32 cellular contexts compared by ENCODE assay signal in genomic region chr6:168270274-168271174, GRCh38. TPM values are rescaled to one million over a fixed set of nuclear protein-coding genes. Genes with fewer than 3 reads are reported as not detected.
"Had no signal": no experiment of that assay in that cellular context is flagged by ENCODE, and none has a peak within 500 bp of the region (broad histone marks: within the 10 kb centered on the region; RNA-seq: fewer than 3 reads in every experiment).

No MANE protein-coding gene starts in this region.

- H3K4me3 ChIP-seq: esophagus muscularis mucosa, heart right ventricle, lower lobe of right lung, ovary, smooth muscle cell, suprapubic skin, tibial artery had no signal

- DNase-seq: activated CD4-positive, alpha-beta memory T cell treated with anti-CD3 and anti-CD28 coated beads for 36 hours; activated CD4-positive, alpha-beta T cell treated with anti-CD3 and anti-CD28 coated beads, Interleukin-2, amount 10 ng/mL, durations not matched to agents 24 days and 14 days; activated CD4-positive, CD25-positive, alpha-beta regulatory T cell treated with anti-CD3 and anti-CD28 coated beads, Interleukin-2, amount 50 U/mL, for 72 hours; activated CD8-positive, alpha-beta memory T cell treated with anti-CD3 and anti-CD28 coated beads, Interleukin-2, amount 50 U/mL, for 48 hours; activated gamma-delta T cell treated with Interleukin-2 at 50 U/mL for 16 hours; activated naive CD4-positive, alpha-beta T cell treated with anti-CD3 and anti-CD28 coated beads, Interleukin-2, amount 50 U/mL, for 16 hours; activated naive CD8-positive, alpha-beta T cell treated with anti-CD3 and anti-CD28 coated beads, Interleukin-2, amount 50 U/mL, for 24 hours; activated T-cell treated with anti-CD3 and anti-CD28 coated beads, Interleukin-2, amount 50 U/mL, for 24 hours; amygdala; foreskin keratinocyte; heart right ventricle; lower lobe of right lung; mesenchymal stem cell; ovary; stimulated activated CD4-positive, alpha-beta T cell treated with anti-CD3 and anti-CD28 coated beads, Interleukin-1b, Interleukin-23, amount 100 ng/mL, for 48 hours; stimulated activated CD4-positive, alpha-beta T cell treated with anti-CD3 and anti-CD28 coated beads, Interleukin-4, amount 100 ng/mL, for 4 hours; stimulated activated CD8-positive, alpha-beta memory T cell treated with anti-CD3 and anti-CD28 coated beads, Interleukin-4, amount 100 ng/mL, for 48 hours; T-helper 9 cell had no signal

- H3K36me3 ChIP-seq: esophagus muscularis mucosa, heart right ventricle, lower lobe of right lung, ovary, suprapubic skin, tibial artery had no signal

- H3K4me2 ChIP-seq: smooth muscle cell had no signal

- H3K4me3 Mint-ChIP-seq: activated CD4-positive, alpha-beta memory T cell treated with anti-CD3 and anti-CD28 coated beads for 36 hours; activated CD4-positive, alpha-beta T cell treated with anti-CD3 and anti-CD28 coated beads, Interleukin-2, amount 10 ng/mL, durations not matched to agents 24 days and 14 days; activated naive CD8-positive, alpha-beta T cell treated with anti-CD3 and anti-CD28 coated beads, Interleukin-2, amount 50 U/mL, for 24 hours; activated T-cell treated with anti-CD3 and anti-CD28 coated beads, Interleukin-2, amount 50 U/mL, for 24 hours; central memory CD8-positive, alpha-beta T cell; dendritic cell treated with granulocyte-macrophage colony-stimulating factor and Interleukin-4, amounts not matched to agents 40 ng/mL and 50 ng/mL, for 4 days; nephron; stimulated activated memory B cell treated with anti-CD40 and anti-IgM and Interleukin-4, amounts not matched to agents 10 μg/mL and 1 μg/mL and 100 μg/mL, for 72 hours; T-helper 1 cell treated with Interleukin-12 subunit alpha and Interleukin-12 subunit beta and Interleukin-4 antibody, amounts not matched to agents 30 μg/mL and 1 μg/mL, for 36 hours had no signal

- H3K9me3 Mint-ChIP-seq: activated CD4-positive, alpha-beta memory T cell treated with anti-CD3 and anti-CD28 coated beads for 36 hours; activated CD4-positive, alpha-beta T cell treated with anti-CD3 and anti-CD28 coated beads, Interleukin-2, amount 10 ng/mL, durations not matched to agents 24 days and 14 days; activated naive CD8-positive, alpha-beta T cell treated with anti-CD3 and anti-CD28 coated beads, Interleukin-2, amount 50 U/mL, for 24 hours; activated T-cell treated with anti-CD3 and anti-CD28 coated beads, Interleukin-2, amount 50 U/mL, for 24 hours; central memory CD8-positive, alpha-beta T cell; dendritic cell treated with granulocyte-macrophage colony-stimulating factor and Interleukin-4, amounts not matched to agents 40 ng/mL and 50 ng/mL, for 4 days; nephron; T-helper 1 cell treated with Interleukin-12 subunit alpha and Interleukin-12 subunit beta and Interleukin-4 antibody, amounts not matched to agents 30 μg/mL and 1 μg/mL, for 36 hours had no signal

- ATAC-seq: activated naive CD8-positive, alpha-beta T cell treated with anti-CD3 and anti-CD28 coated beads, Interleukin-2, amount 50 U/mL, for 24 hours; foreskin keratinocyte; lower lobe of right lung; sciatic nerve; stimulated activated memory B cell treated with anti-CD40 and anti-IgM and Interleukin-4, amounts not matched to agents 10 μg/mL and 1 μg/mL and 100 μg/mL, for 72 hours had no signal

- H3K27ac ChIP-seq: esophagus muscularis mucosa, foreskin keratinocyte, heart right ventricle, lower lobe of right lung, ovary, suprapubic skin, tibial artery had no signal

- H3K9me3 ChIP-seq: esophagus muscularis mucosa, lower lobe of right lung, ovary, suprapubic skin, tibial artery had no signal

- H3K4me1 ChIP-seq: esophagus muscularis mucosa, foreskin keratinocyte, tibial artery had no signal

- H3K27me3 ChIP-seq: ovary had no signal

- H3K27ac Mint-ChIP-seq: activated CD4-positive, alpha-beta memory T cell treated with anti-CD3 and anti-CD28 coated beads for 36 hours; activated CD4-positive, alpha-beta T cell treated with anti-CD3 and anti-CD28 coated beads, Interleukin-2, amount 10 ng/mL, durations not matched to agents 24 days and 14 days; activated naive CD8-positive, alpha-beta T cell treated with anti-CD3 and anti-CD28 coated beads, Interleukin-2, amount 50 U/mL, for 24 hours; activated T-cell treated with anti-CD3 and anti-CD28 coated beads, Interleukin-2, amount 50 U/mL, for 24 hours; dendritic cell treated with granulocyte-macrophage colony-stimulating factor and Interleukin-4, amounts not matched to agents 40 ng/mL and 50 ng/mL, for 4 days; progenitor cell of endocrine pancreas; stimulated activated memory B cell treated with anti-CD40 and anti-IgM and Interleukin-4, amounts not matched to agents 10 μg/mL and 1 μg/mL and 100 μg/mL, for 72 hours; T-helper 1 cell treated with Interleukin-12 subunit alpha and Interleukin-12 subunit beta and Interleukin-4 antibody, amounts not matched to agents 30 μg/mL and 1 μg/mL, for 36 hours had no signal

- H3K4me1 Mint-ChIP-seq: activated CD4-positive, alpha-beta T cell treated with anti-CD3 and anti-CD28 coated beads, Interleukin-2, amount 10 ng/mL, durations not matched to agents 24 days and 14 days; activated naive CD8-positive, alpha-beta T cell treated with anti-CD3 and anti-CD28 coated beads, Interleukin-2, amount 50 U/mL, for 24 hours; central memory CD8-positive, alpha-beta T cell; stimulated activated memory B cell treated with anti-CD40 and anti-IgM and Interleukin-4, amounts not matched to agents 10 μg/mL and 1 μg/mL and 100 μg/mL, for 72 hours had no signal

- H3K36me3 Mint-ChIP-seq: activated CD4-positive, alpha-beta memory T cell treated with anti-CD3 and anti-CD28 coated beads for 36 hours; stimulated activated memory B cell treated with anti-CD40 and anti-IgM and Interleukin-4, amounts not matched to agents 10 μg/mL and 1 μg/mL and 100 μg/mL, for 72 hours had no signal

RNA-seq across cellular contexts. Expression of gene DACT2, which starts 49.1 kb away (rescaled TPM):
- total RNA-seq: activated CD4-positive, alpha-beta memory T cell treated with anti-CD3 and anti-CD28 coated beads for 36 hours; activated CD8-positive, alpha-beta memory T cell treated with anti-CD3 and anti-CD28 coated beads for 36 hours; mononuclear cell; myocyte had no signal
